16 cellular contexts compared by ENCODE assay signal in genomic region chr1:33466159-33466558, GRCh38. TPM values are rescaled to one million over a fixed set of nuclear protein-coding genes. Genes with fewer than 3 reads are reported as not detected.
DNase-seq lines count a peak whose midpoint lies in the region; ATAC-seq lines count a peak whose summit lies in the region.
"Had no signal": no experiment of that assay in that cellular context is flagged by ENCODE, and none has a peak within 500 bp of the region (broad histone marks: within the 10 kb centered on the region; RNA-seq: fewer than 3 reads in every experiment).

No MANE protein-coding gene starts in this region.

- H3K27ac Mint-ChIP-seq in activated CD4-positive, alpha-beta memory T cell treated with anti-CD3 and anti-CD28 coated beads for 36 hours, result no peak overlapping the region
- H3K27ac Mint-ChIP-seq: IgD-negative memory B cell had no signal

- peaks cover 6% of the 10 kb centered on the region for H3K4me1 Mint-ChIP-seq in activated CD4-positive, alpha-beta memory T cell treated with anti-CD3 and anti-CD28 coated beads for 36 hours (ENCODE audit: low read depth)

- no peaks in the 10 kb centered on the region for H3K9me3 Mint-ChIP-seq in activated CD4-positive, alpha-beta memory T cell treated with anti-CD3 and anti-CD28 coated beads for 36 hours
- H3K9me3 Mint-ChIP-seq: IgD-negative memory B cell had no signal

- POLR2A ChIA-PET in activated CD4-positive, alpha-beta memory T cell treated with anti-CD3 and anti-CD28 coated beads for 36 hours (lab: Charles Lee), result no interaction called here

- intact Hi-C loops in activated CD4-positive, alpha-beta memory T cell treated with anti-CD3 and anti-CD28 coated beads for 36 hours (cut with micrococcal nuclease), result no loop called here

- no peaks in the 10 kb centered on the region for H3K36me3 Mint-ChIP-seq in activated CD4-positive, alpha-beta memory T cell treated with anti-CD3 and anti-CD28 coated beads for 36 hours
- H3K36me3 Mint-ChIP-seq: IgD-negative memory B cell had no signal

- no peak for ATAC-seq in GM18867 (IDR thresholded peaks at IDR 0.05; ENCODE audit: unreplicated experiment)
- ATAC-seq: A549 had no signal

- DNase-seq in Ammon's horn (ENCODE audit: low spot score), result peak; percentile 53
- DNase-seq in LHCN-M2 (ENCODE audit: low read depth), result peak; percentile 39
- DNase-seq in hepatic stellate cell (ENCODE audit: low spot score), result peak; percentile 38
- DNase-seq in pons (ENCODE audit: low spot score), result peak; percentile 36
- no peak for DNase-seq in activated CD4-positive, alpha-beta memory T cell treated with anti-CD3 and anti-CD28 coated beads for 36 hours
- no peak for DNase-seq in SKM-1 treated with dmso at 0.1 percent for 144 hours (lab: John Stamatoyannopoulos, UW; ENCODE audit: unreplicated experiment)
- no peak for DNase-seq in cerebellar nuclear complex (lab: John Stamatoyannopoulos, UW)
- DNase-seq: H7; NCI-H1417; NCI-H187 treated with DMSO at 0.1 percent for 48 hours; NCI-H526 treated with DMSO at 0.1 percent for 48 hours; NK-92 treated with Interleukin-12 subunit alpha and Interleukin-12 subunit beta, amount 100 ng/mL, for 24 hours; SIG-M5 had no signal

- no peak overlapping the region for H3K4me3 Mint-ChIP-seq in activated CD4-positive, alpha-beta memory T cell treated with anti-CD3 and anti-CD28 coated beads for 36 hours

- CTCF ChIA-PET in activated CD4-positive, alpha-beta memory T cell treated with anti-CD3 and anti-CD28 coated beads for 36 hours (lab: Charles Lee), result interaction anchor here (1.2 kb wide), 1 partner anchor 169 kb away, joined by 3 read pairs; no protein-coding TSS in a partner anchor

- no peaks in the 10 kb centered on the region for H3K27me3 Mint-ChIP-seq in activated CD4-positive, alpha-beta memory T cell treated with anti-CD3 and anti-CD28 coated beads for 36 hours
- H3K27me3 Mint-ChIP-seq: IgD-negative memory B cell had no signal

RNA-seq across cellular contexts. Expression of gene ZSCAN20, which starts 6.3 kb away (rescaled TPM):
- total RNA-seq in LHCN-M2 (2014; rRNA removed), result 8.0 and 9.0 TPM in 2 replicates
- polyA plus RNA-seq in LHCN-M2 (2012), result 2.0 TPM
- total RNA-seq in activated CD4-positive, alpha-beta memory T cell treated with anti-CD3 and anti-CD28 coated beads for 36 hours, result 1 to 10 TPM; 3.8 to 4.1 TPM

RNA-seq across cellular contexts. Expression of gene PHC2, which starts 35.3 kb away (rescaled TPM):
- total RNA-seq in LHCN-M2 (2014; rRNA removed), result 245 and 251 TPM in 2 replicates
- 112 TPM for polyA plus RNA-seq in LHCN-M2 (2012)
- total RNA-seq in activated CD4-positive, alpha-beta memory T cell treated with anti-CD3 and anti-CD28 coated beads for 36 hours, result 10 to 100 TPM; 21.4 to 22.5 TPM

Comparison
In these comparisons a context has a peak if more than half of its experiments do, and no peak if none do; other contexts are left out.
1. DNase-seq: peak in Ammon's horn (single experiment), LHCN-M2 (single experiment), hepatic stellate cell (single experiment) and pons (single experiment); none in activated CD4-positive, alpha-beta memory T cell treated with anti-CD3 and anti-CD28 coated beads for 36 hours (single experiment), SKM-1 treated with dmso at 0.1 percent for 144 hours (single experiment) and cerebellar nuclear complex (0 of 2).
2. RNA of gene PHC2, which starts 35.3 kb away (total RNA-seq): 245 to 251 TPM in LHCN-M2; 21.4 to 22.5 TPM in activated CD4-positive, alpha-beta memory T cell treated with anti-CD3 and anti-CD28 coated beads for 36 hours; every median in the first group is over 10 times any median in the second.